Comparison of ENCODE assay signal across 8 cellular contexts in genomic region chr4:149980941-149981340, GRCh38.
DNase-seq lines count a peak whose midpoint lies in the region; ATAC-seq and TF ChIP-seq lines count a peak whose summit lies in the region.

No MANE protein-coding gene starts in this region.

- TF ChIP-seq CTCF in GM13977 (IDR thresholded peaks at IDR 0.05; ENCODE audit: extremely low read depth, insufficient read depth, missing control alignments) (peak; percentile 74), fibroblast of villous mesenchyme (IDR thresholded peaks at IDR 0.05; ENCODE audit: insufficient read depth, low read depth, low read length) (peak; percentile 84), osteoblast (IDR thresholded peaks at IDR 0.05; ENCODE audit: extremely low read depth, low read depth, low read length) (peak; percentile 81)

- no peaks in the 10 kb centered on the region for H3K4me1 ChIP-seq in osteoblast (ENCODE audit: insufficient read depth, low read length)

- H4K20me1 ChIP-seq in osteoblast (ENCODE audit: insufficient read depth, low read length), result no peaks in the 10 kb centered on the region

- peak; percentile 9 to 15 for DNase-seq in AML-193 (lab: John Stamatoyannopoulos, UW)
- DNase-seq in GM13977 (ENCODE audit: low spot score), result peak; percentile 28
- DNase-seq in NCI-H446 treated with DMSO at 0.1 percent for 48 hours (lab: John Stamatoyannopoulos, UW), result peak; percentile 32
- peak; percentile 15 for DNase-seq in activated T-cell treated with anti-CD3 and anti-CD28 coated beads for 4 hours
- DNase-seq in fibroblast of villous mesenchyme (ENCODE audit: low read depth), result peak; percentile 62
- no peak for DNase-seq in osteoblast (ENCODE audit: insufficient read length, low spot score, missing footprints)

- no peaks in the 10 kb centered on the region for H3K36me3 ChIP-seq in osteoblast (ENCODE audit: insufficient read depth, low read length)

- no peak overlapping the region for H3K27ac ChIP-seq in osteoblast (ENCODE audit: low read depth, low read length)

- H3K4me2 ChIP-seq in osteoblast (ENCODE audit: insufficient read depth, low read length), result no peak overlapping the region

- ATAC-seq in HG02884 (IDR thresholded peaks at IDR 0.05; ENCODE audit: unreplicated experiment), result peak; percentile 81
- no peak for ATAC-seq in HG03457 (IDR thresholded peaks at IDR 0.05; ENCODE audit: unreplicated experiment)

- H3K4me3 ChIP-seq in fibroblast of villous mesenchyme (ENCODE audit: low read depth, low read length) (no peak overlapping the region), osteoblast (ENCODE audit: insufficient read depth, low read length) (no peak overlapping the region)

- no peak overlapping the region for H2AFZ ChIP-seq in osteoblast (ENCODE audit: low read length)

- no peaks in the 10 kb centered on the region for H3K9me3 ChIP-seq in osteoblast (ENCODE audit: low read depth, low read length)

- no peaks in the 10 kb centered on the region for H3K79me2 ChIP-seq in osteoblast (ENCODE audit: insufficient read depth, low read length)

- in situ Hi-C loops in GM13977 (cut with MboI; ENCODE audit: low pct_unique_long_range_greater_than_20kb, low sequenced_read_pairs, unreplicated experiment), result loop anchor here (25.0 kb wide), 1 partner anchor 881 kb away; no protein-coding TSS in a partner anchor

- no peaks in the 10 kb centered on the region for H3K27me3 ChIP-seq in osteoblast (ENCODE audit: insufficient read depth, low read length)
